Comparison of ENCODE assay signal across 21 cellular contexts in genomic region chr3:171436380-171436779, GRCh38.
"Had no signal": no experiment of that assay in that cellular context is flagged by ENCODE, and none has a peak within 500 bp of the region (broad histone marks: within the 10 kb centered on the region; RNA-seq: fewer than 3 reads in every experiment).

No MANE protein-coding gene starts in this region.

- ATAC-seq: esophagus mucosa; naive thymus-derived CD8-positive, alpha-beta T cell; psoas muscle; right lobe of liver had no signal

- DNase-seq: endodermal cell; heart left ventricle; hippocampal formation; kidney glomerular epithelial cell; naive thymus-derived CD8-positive, alpha-beta T cell; psoas muscle; retina; right lobe of liver; stimulated activated CD4-positive, alpha-beta T cell treated with anti-CD3 and anti-CD28 coated beads, Interleukin-2, amount 100 ng/mL, for 24 hours; stimulated activated CD4-positive, alpha-beta T cell treated with anti-CD3 and anti-CD28 coated beads, Interleukin-4, amount 100 ng/mL, for 4 hours; stimulated activated naive CD4-positive, alpha-beta T cell; stomach; substantia nigra; trophoblast cell had no signal

- H3K36me3 ChIP-seq: heart left ventricle, neutrophil, right lobe of liver, stomach, thoracic aorta had no signal

- FAIRE-seq: colon, frontal cortex, islet of Langerhans had no signal

- H3K27ac Mint-ChIP-seq: dendritic cell treated with granulocyte-macrophage colony-stimulating factor and Interleukin-4, amounts not matched to agents 40 ng/mL and 50 ng/mL, for 4 days; endodermal cell had no signal

- H3K4me3 ChIP-seq: heart left ventricle, psoas muscle, right lobe of liver, stomach, thoracic aorta had no signal

- H3K27me3 Mint-ChIP-seq: dendritic cell treated with granulocyte-macrophage colony-stimulating factor and Interleukin-4, amounts not matched to agents 40 ng/mL and 50 ng/mL, for 4 days; naive thymus-derived CD8-positive, alpha-beta T cell had no signal

- H3K9me3 ChIP-seq: heart left ventricle, neutrophil, psoas muscle, right lobe of liver, stomach, thoracic aorta had no signal

- H3K9me3 Mint-ChIP-seq: dendritic cell treated with granulocyte-macrophage colony-stimulating factor and Interleukin-4, amounts not matched to agents 40 ng/mL and 50 ng/mL, for 4 days had no signal

- H3K27ac ChIP-seq: heart left ventricle, neutrophil, psoas muscle, right lobe of liver, stomach, thoracic aorta had no signal

- H3K4me1 ChIP-seq: right lobe of liver had no signal

- H3K4me3 Mint-ChIP-seq: dendritic cell treated with granulocyte-macrophage colony-stimulating factor and Interleukin-4, amounts not matched to agents 40 ng/mL and 50 ng/mL, for 4 days; endodermal cell had no signal

- H3K27me3 ChIP-seq: heart left ventricle, neutrophil, right lobe of liver, stomach had no signal
